ENCODE assay signal across 31 cellular contexts in the genomic region with DNA sequence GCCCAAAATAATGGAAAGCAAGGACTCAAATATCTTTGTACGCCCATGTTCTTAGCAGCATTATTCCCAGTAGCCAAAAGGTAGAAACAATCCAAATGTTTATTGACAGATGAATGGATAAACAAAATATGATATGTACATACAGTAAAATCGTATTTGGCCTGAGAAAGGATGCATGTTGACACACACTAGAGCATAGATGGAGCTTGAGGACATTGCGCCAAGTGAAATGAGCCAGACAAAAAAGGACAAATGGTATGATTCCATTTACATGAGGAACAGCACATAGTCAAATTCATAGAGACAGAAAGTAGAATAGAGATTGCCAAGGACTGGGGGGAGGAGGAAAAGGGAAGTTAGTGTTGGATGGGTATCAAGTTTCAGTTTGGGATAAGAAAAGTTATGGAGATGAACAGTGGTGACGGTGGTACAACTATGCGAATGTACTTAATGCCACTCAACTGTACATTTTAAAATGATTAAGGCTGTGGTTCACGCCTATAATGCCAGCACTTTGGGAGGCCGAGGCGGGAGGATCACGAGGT. TPM values are rescaled to one million over a fixed set of nuclear protein-coding genes. Genes with fewer than 3 reads are reported as not detected.
DNase-seq lines count a peak whose midpoint lies in the region; ATAC-seq and TF ChIP-seq lines count a peak whose summit lies in the region.
"Had no signal": no experiment of that assay in that cellular context is flagged by ENCODE, and none has a peak within 500 bp of the region (broad histone marks: within the 10 kb centered on the region; RNA-seq: fewer than 3 reads in every experiment).

No MANE protein-coding gene starts in this region.

- no peak overlapping the region for H3K4me2 ChIP-seq in MM.1S (ENCODE audit: low read depth, low read length)
- H3K4me2 ChIP-seq: A549 had no signal

- no peaks in the 10 kb centered on the region for H3K79me2 ChIP-seq in MM.1S (ENCODE audit: low read length)
- H3K79me2 ChIP-seq: parathyroid adenoma had no signal

- H3K27ac ChIP-seq in MM.1S (ENCODE audit: low read length) (no peak overlapping the region), aorta (ENCODE audit: low read depth in 1 of 2, low read length in 2 of 2) (no peak overlapping the region)
- H3K27ac ChIP-seq: A549, epithelial cell of prostate, parathyroid adenoma, Peyer's patch, right lobe of liver, SJCRH30 had no signal

- TF ChIP-seq CTCF in fibroblast of pulmonary artery (IDR thresholded peaks at IDR 0.05; ENCODE audit: low read length, missing control alignments), result no peak
- no peak for TF ChIP-seq CTCF in MM.1S (IDR thresholded peaks at IDR 0.05; ENCODE audit: low read length)

- H3K4me3 ChIP-seq in fibroblast of pulmonary artery (replicated peaks; ENCODE audit: low read depth, low read length) (no peak overlapping the region), MM.1S (ENCODE audit: low read length) (no peak overlapping the region), aorta (ENCODE audit: low read length in 2 of 2) (no peak overlapping the region)
- H3K4me3 ChIP-seq: A549, lung, Peyer's patch, right lobe of liver, SJCRH30 had no signal

- no peak overlapping the region for H3K9ac ChIP-seq in MM.1S (ENCODE audit: low read length)
- H3K9ac ChIP-seq: parathyroid adenoma had no signal

- no peaks in the 10 kb centered on the region for H3K4me1 ChIP-seq in MM.1S (ENCODE audit: low read length)
- peaks cover 0 to 2% of the 10 kb centered on the region in 2 donors for H3K4me1 ChIP-seq in aorta (ENCODE audit: control insufficient read depth in 1 of 2, insufficient read depth in 2 of 2, low read length in 2 of 2)
- H3K4me1 ChIP-seq: A549, parathyroid adenoma, Peyer's patch, SJCRH30 had no signal

- H4K20me1 ChIP-seq in MM.1S (ENCODE audit: insufficient read depth, low read length), result no peaks in the 10 kb centered on the region

- H3K9me3 ChIP-seq in MM.1S (replicated peaks; ENCODE audit: insufficient read depth, low read length) (no peaks in the 10 kb centered on the region), aorta (ENCODE audit: control insufficient read depth, low read length) (no peaks in the 10 kb centered on the region)
- H3K9me3 ChIP-seq: Peyer's patch, right lobe of liver, SJCRH30 had no signal

- no peak overlapping the region for H2AFZ ChIP-seq in MM.1S (ENCODE audit: low read length)

- H3F3A ChIP-seq in MM.1S (ENCODE audit: insufficient read depth, low read length), result no peaks in the 10 kb centered on the region

- no peak for ATAC-seq in aorta (ENCODE audit: low FRiP score)
- ATAC-seq: A549; activated naive CD8-positive, alpha-beta T cell treated with anti-CD3 and anti-CD28 coated beads, Interleukin-2, amount 50 U/mL, for 24 hours; activated T-cell treated with anti-CD3 and anti-CD28 coated beads, Interleukin-2, amount 50 U/mL, for 4 hours; stimulated activated memory B cell treated with anti-CD40 and anti-IgM and Interleukin-4, amounts not matched to agents 10 μg/mL and 1 μg/mL and 100 μg/mL, for 72 hours; WTC11 had no signal

- intact Hi-C loops in aorta (cut with DNase I), result loop anchor here (1.0 to 5.0 kb wide), 2 partner anchors 23 to 69 kb away; no protein-coding TSS in a partner anchor

- 7 to 12% methylated on average over 9 of the region's 9 CpGs for WGBS in aorta, 2 donors

- H3K36me3 ChIP-seq in MM.1S (replicated peaks; ENCODE audit: insufficient read depth, low read length), result no peaks in the 10 kb centered on the region
- H3K36me3 ChIP-seq in aorta (ENCODE audit: control insufficient read depth in 1 of 2, insufficient read depth in 2 of 2, low read length in 1 of 2), result no peaks in the 10 kb centered on the region
- H3K36me3 ChIP-seq: Peyer's patch, right lobe of liver, SJCRH30 had no signal

- H3K9me2 ChIP-seq in MM.1S (replicated peaks; ENCODE audit: insufficient read depth, low read length), result no peaks in the 10 kb centered on the region

- DNase-seq in SIG-M5 treated with dmso at 0.1 percent for 504 hours (lab: John Stamatoyannopoulos, UW; ENCODE audit: unreplicated experiment), result peak; percentile 22
- DNase-seq in SIG-M5 (lab: John Stamatoyannopoulos, UW), result no peak
- peak; percentile 54 for DNase-seq in RPMI7951 (ENCODE audit: low read depth)
- peak; percentile 49 for DNase-seq in fibroblast of pulmonary artery (ENCODE audit: low read depth)
- no peak for DNase-seq in MM.1S
- DNase-seq in stimulated activated CD4-positive, alpha-beta T cell treated with anti-CD3 and anti-CD28 coated beads, Interleukin-12 subunit alpha, Interleukin-12 subunit beta, amount 100 ng/mL, for 4 hours, result no peak
- DNase-seq in stimulated activated CD4-positive, alpha-beta T cell treated with anti-CD3 and anti-CD28 coated beads, Interleukin-15, amount 100 ng/mL, for 24 hours, result no peak
- no peak for DNase-seq in aorta
- DNase-seq: activated CD4-positive, alpha-beta T cell treated with anti-CD3 and anti-CD28 coated beads, Interleukin-2, amount 10 ng/mL, durations not matched to agents 7 days and 5 days; activated gamma-delta T cell treated with Interleukin-2 at 50 U/mL for 16 hours; activated naive CD8-positive, alpha-beta T cell treated with anti-CD3 and anti-CD28 coated beads, Interleukin-2, amount 50 U/mL, for 24 hours; activated T-cell treated with anti-CD3 and anti-CD28 coated beads, Interleukin-2, amount 50 U/mL, for 4 hours; CD8-positive, alpha-beta memory T cell; DMS153; effector CD4-positive, alpha-beta T cell; foreskin melanocyte; GOT3; kidney glomerular epithelial cell; nephron progenitor cell; NK-92 treated with Interleukin-12 subunit alpha and Interleukin-12 subunit beta, amount 100 ng/mL, for 24 hours; Peyer's patch; right lobe of liver; SJCRH30; stimulated activated CD4-positive, alpha-beta T cell treated with anti-CD3 and anti-CD28 coated beads, Interleukin-4, amount 100 ng/mL, for 4 hours; T1000 had no signal

- no peaks in the 10 kb centered on the region for H3K27me3 ChIP-seq in MM.1S (replicated peaks; ENCODE audit: insufficient read depth, low read length)
- H3K27me3 ChIP-seq in aorta (ENCODE audit: control insufficient read depth in 1 of 2, insufficient read depth in 2 of 2, low read length in 1 of 2), result no peaks in the 10 kb centered on the region
- H3K27me3 ChIP-seq: Peyer's patch, right lobe of liver, SJCRH30 had no signal

RNA-seq across cellular contexts. Expression of a gene that starts 48.0 kb away (rescaled TPM):
- total RNA-seq in RPMI7951 (2014; rRNA removed; shearing (Covaris generic)), result 148 and 171 TPM in 2 replicates
- 10 to 100 TPM; 56.9 to 69.2 TPM for total RNA-seq in aorta
- 100 to 1,000 TPM; 101 to 122 TPM for polyA plus RNA-seq in aorta

Comparison
In these comparisons a context has a peak if more than half of its experiments do, and no peak if none do; other contexts are left out.
1. DNase-seq: peak in SIG-M5 treated with dmso at 0.1 percent for 504 hours (single experiment), RPMI7951 (single experiment) and fibroblast of pulmonary artery (single experiment); none in SIG-M5 (single experiment), MM.1S (single experiment), stimulated activated CD4-positive, alpha-beta T cell treated with anti-CD3 and anti-CD28 coated beads, Interleukin-12 subunit alpha, Interleukin-12 subunit beta, amount 100 ng/mL, for 4 hours (single experiment), stimulated activated CD4-positive, alpha-beta T cell treated with anti-CD3 and anti-CD28 coated beads, Interleukin-15, amount 100 ng/mL, for 24 hours (single experiment) and aorta (0 of 2).